Comparison of ENCODE assay signal across 18 cellular contexts in genomic region chr20:34072778-34073177, GRCh38.
"Had no signal": no experiment of that assay in that cellular context is flagged by ENCODE, and none has a peak within 500 bp of the region (broad histone marks: within the 10 kb centered on the region; RNA-seq: fewer than 3 reads in every experiment).

No MANE protein-coding gene starts in this region.

- H3K9me3 Mint-ChIP-seq: activated naive CD4-positive, alpha-beta T cell treated with anti-CD3 and anti-CD28 coated beads, Interleukin-2, amount 50 U/mL, for 72 hours; immature natural killer cell; neural progenitor cell; type B pancreatic cell had no signal

- ATAC-seq: activated naive CD4-positive, alpha-beta T cell treated with anti-CD3 and anti-CD28 coated beads, Interleukin-2, amount 50 U/mL, for 72 hours; gastroesophageal sphincter; heart right ventricle; left ventricle myocardium superior had no signal

- H3K4me3 ChIP-seq: adrenal gland, esophagus muscularis mucosa, gastroesophageal sphincter, heart right ventricle, neural progenitor cell, prostate gland, right atrium auricular region, testis had no signal

- H3K36me3 ChIP-seq: neural progenitor cell, prostate gland had no signal

- H3K27me3 ChIP-seq: adrenal gland, esophagus muscularis mucosa, gastroesophageal sphincter, heart right ventricle, neural progenitor cell, right atrium auricular region, testis had no signal

- H3K4me3 Mint-ChIP-seq: immature natural killer cell, neural progenitor cell, type B pancreatic cell had no signal

- FAIRE-seq: endothelial cell of umbilical vein had no signal

- DNase-seq: activated CD4-positive, alpha-beta T cell treated with anti-CD3 and anti-CD28 coated beads for 1 hour; activated CD4-positive, alpha-beta T cell treated with anti-CD3 and anti-CD28 coated beads, Interleukin-2, amount 50 U/mL, for 48 hours; adrenal gland; effector CD4-positive, alpha-beta T cell; heart right ventricle; immature natural killer cell; left ventricle myocardium superior; stimulated activated CD4-positive, alpha-beta T cell treated with anti-CD3 and anti-CD28 coated beads, Interleukin-2, amount 100 ng/mL, for 24 hours; T-helper 2 cell; testis had no signal

- H3K27ac Mint-ChIP-seq: neural progenitor cell had no signal

- H3K27me3 Mint-ChIP-seq: type B pancreatic cell had no signal
